Comparison of ENCODE assay signal across 8 cellular contexts in genomic region chr9:99821187-99822095, GRCh38. TPM values are rescaled to one million over a fixed set of nuclear protein-coding genes. Genes with fewer than 3 reads are reported as not detected.
DNase-seq lines count a peak whose midpoint lies in the region; ATAC-seq and TF ChIP-seq lines count a peak whose summit lies in the region.

Gene NR4A3, plus strand, starts transcription at chr9:99821885. Its CDS starts 6,158 bp downstream, at chr9:99828043.

- peak; percentile 33 for TF ChIP-seq CTCF in BE2C (IDR thresholded peaks at IDR 0.05; ENCODE audit: low read depth, low read length)
- no peak for TF ChIP-seq CTCF in coronary artery (IDR thresholded peaks at IDR 0.05)

- H3K4me1 ChIP-seq in BE2C: no peaks in the 10 kb centered on the region; the same call in none of the 2 replicates

- H3K4me3 Mint-ChIP-seq in activated CD4-positive, alpha-beta T cell treated with anti-CD3 and anti-CD28 coated beads, Interleukin-2, amount 10 ng/mL, durations not matched to agents 7 days and 5 days: peak within 1 kb of the TSS; percentile 94

- peak within 1 kb of the TSS; percentile 90 for H3K27ac Mint-ChIP-seq in activated CD4-positive, alpha-beta T cell treated with anti-CD3 and anti-CD28 coated beads, Interleukin-2, amount 10 ng/mL, durations not matched to agents 7 days and 5 days

- peaks cover 65% of the 10 kb centered on the region for H3K4me1 Mint-ChIP-seq in activated CD4-positive, alpha-beta T cell treated with anti-CD3 and anti-CD28 coated beads, Interleukin-2, amount 10 ng/mL, durations not matched to agents 7 days and 5 days

- CTCF ChIA-PET in activated CD4-positive, alpha-beta T cell treated with anti-CD3 and anti-CD28 coated beads, Interleukin-2, amount 10 ng/mL, durations not matched to agents 7 days and 5 days (lab: Charles Lee): interaction anchor here (0.6 to 2.3 kb wide), 10 partner anchors 10 to 637 kb away, joined by 3 to 11 read pairs (median 4); no protein-coding TSS in a partner anchor

- peaks cover 3% of the 10 kb centered on the region for H3K36me3 Mint-ChIP-seq in activated CD4-positive, alpha-beta T cell treated with anti-CD3 and anti-CD28 coated beads, Interleukin-2, amount 10 ng/mL, durations not matched to agents 7 days and 5 days (ENCODE audit: low read depth)

- H3K27me3 ChIP-seq in BE2C: peaks cover 32% of the 10 kb centered on the region

- DNase-seq in BE2C (peak; percentile 96), GM19240 (ENCODE audit: insufficient read length, low spot score) (peak; percentile 51), NCI-H526 (lab: John Stamatoyannopoulos, UW) (peak; percentile 91 to 96), coronary artery (ENCODE audit: low spot score) (peak; percentile 98), left lobe of liver (ENCODE audit: low spot score) (peak; percentile 90)
- peak; percentile 85 for DNase-seq in activated CD4-positive, alpha-beta T cell treated with anti-CD3 and anti-CD28 coated beads, Interleukin-2, amount 10 ng/mL, durations not matched to agents 7 days and 5 days
- peak; percentile 78 to 87 for DNase-seq in stimulated activated CD4-positive, alpha-beta T cell treated with anti-CD3 and anti-CD28 coated beads, Interleukin-2, amount 100 ng/mL, for 24 hours

- H3K27ac ChIP-seq in coronary artery: peak within 1 kb of the TSS; percentile 93 to 99

- H3K27me3 Mint-ChIP-seq in activated CD4-positive, alpha-beta T cell treated with anti-CD3 and anti-CD28 coated beads, Interleukin-2, amount 10 ng/mL, durations not matched to agents 7 days and 5 days: peaks cover 59% of the 10 kb centered on the region

- no peaks in the 10 kb centered on the region for H3K9me3 Mint-ChIP-seq in activated CD4-positive, alpha-beta T cell treated with anti-CD3 and anti-CD28 coated beads, Interleukin-2, amount 10 ng/mL, durations not matched to agents 7 days and 5 days

- no peaks in the 10 kb centered on the region for H3K36me3 ChIP-seq in BE2C

- ATAC-seq in HG03457 (IDR thresholded peaks at IDR 0.05; ENCODE audit: unreplicated experiment): peak; percentile 23
- peak; percentile 59 for ATAC-seq in left lobe of liver

- H3K4me3 ChIP-seq in BE2C (ENCODE audit: low read depth, low read length) (peak within 1 kb of the TSS; percentile 85), coronary artery (peak within 1 kb of the TSS; percentile 83)

- POLR2A ChIA-PET in activated CD4-positive, alpha-beta T cell treated with anti-CD3 and anti-CD28 coated beads, Interleukin-2, amount 10 ng/mL, durations not matched to agents 7 days and 5 days (lab: Charles Lee): interaction anchor here (0.5 kb wide), 2 partner anchors 41 to 147 kb away, joined by 12 read pairs; no protein-coding TSS in a partner anchor

- H3K9me3 ChIP-seq in BE2C: no peaks in the 10 kb centered on the region

RNA-seq across cellular contexts. Expression of gene NR4A3, which starts in this region (rescaled TPM):
- 0.11 TPM for polyA plus RNA-seq in BE2C (2012; ENCODE audit: insufficient read depth, insufficient read length, low read depth)
- total RNA-seq in activated CD4-positive, alpha-beta T cell treated with anti-CD3 and anti-CD28 coated beads, Interleukin-2, amount 10 ng/mL, durations not matched to agents 7 days and 5 days: under 1 TPM; 0.17 to 0.29 TPM
- total RNA-seq in left lobe of liver: 0.13 TPM

Comparison
In these comparisons a context has a peak if more than half of its experiments do, and no peak if none do; other contexts are left out.
1. Peak in every context shown above with its lines: DNase-seq, ATAC-seq, H3K4me3 ChIP-seq and H3K27ac ChIP-seq.
2. Peak in DNase-seq in activated CD4-positive, alpha-beta T cell treated with anti-CD3 and anti-CD28 coated beads, Interleukin-2, amount 10 ng/mL, durations not matched to agents 7 days and 5 days; RNA of the gene not detected or under 1 TPM.
3. Peak in DNase-seq and ATAC-seq in left lobe of liver; RNA of the gene not detected or under 1 TPM.